In the genomic region with DNA sequence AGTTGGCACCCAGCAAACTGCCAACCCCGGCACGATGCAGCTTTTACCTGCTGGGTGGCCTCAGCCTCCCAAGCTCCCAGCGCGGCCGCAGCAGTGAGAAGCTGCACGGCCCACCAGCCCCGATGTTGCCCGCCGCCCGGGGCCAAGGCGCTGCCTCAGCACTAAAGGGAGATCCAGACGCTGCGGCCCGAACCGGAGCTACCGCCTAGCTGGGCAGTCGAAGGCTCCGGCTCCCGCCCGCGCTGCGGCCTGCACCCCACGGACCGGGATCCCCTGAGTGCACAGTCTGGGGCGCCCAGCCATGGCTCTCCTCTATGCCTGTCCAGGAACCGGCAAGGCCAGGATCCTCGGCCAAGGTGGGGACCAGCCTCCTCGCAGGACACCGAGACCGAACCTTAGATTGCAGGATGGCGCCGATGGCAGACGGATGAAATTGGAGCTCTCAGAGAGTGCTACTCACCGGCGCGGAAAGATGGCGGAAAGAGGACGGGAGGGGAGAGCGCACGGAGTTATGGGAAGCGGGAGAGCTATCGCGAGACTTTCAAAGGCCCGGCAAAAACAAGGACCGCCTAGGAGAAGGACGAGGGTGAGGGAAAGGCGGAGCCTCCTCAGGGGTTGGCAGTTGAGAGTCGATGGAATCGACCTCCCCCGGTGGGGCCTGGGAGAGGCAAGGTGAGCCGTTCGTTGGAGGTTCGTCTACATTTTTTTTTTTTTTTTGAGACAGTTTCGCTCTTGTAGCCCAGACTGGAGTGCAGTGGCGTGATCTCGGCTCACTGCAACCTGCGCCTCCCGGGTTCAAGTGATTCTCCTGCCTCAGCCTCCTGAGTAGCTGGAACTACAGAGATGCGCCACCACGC, we compare ENCODE assay signal across 1 cellular context.
TF ChIP-seq lines count a peak whose summit lies in the region.

A gene (minus strand): TSS at position 485 of the 857 bp plus-strand sequence. CDS start 1,221 bp downstream, outside the sequence.

TF ChIP-seq in HepG2, 621 proteins besides CTCF, POLR2A, EP300 and RAD21 (continued from another document and continues in another):
- TF ChIP-seq, protein P1, sequence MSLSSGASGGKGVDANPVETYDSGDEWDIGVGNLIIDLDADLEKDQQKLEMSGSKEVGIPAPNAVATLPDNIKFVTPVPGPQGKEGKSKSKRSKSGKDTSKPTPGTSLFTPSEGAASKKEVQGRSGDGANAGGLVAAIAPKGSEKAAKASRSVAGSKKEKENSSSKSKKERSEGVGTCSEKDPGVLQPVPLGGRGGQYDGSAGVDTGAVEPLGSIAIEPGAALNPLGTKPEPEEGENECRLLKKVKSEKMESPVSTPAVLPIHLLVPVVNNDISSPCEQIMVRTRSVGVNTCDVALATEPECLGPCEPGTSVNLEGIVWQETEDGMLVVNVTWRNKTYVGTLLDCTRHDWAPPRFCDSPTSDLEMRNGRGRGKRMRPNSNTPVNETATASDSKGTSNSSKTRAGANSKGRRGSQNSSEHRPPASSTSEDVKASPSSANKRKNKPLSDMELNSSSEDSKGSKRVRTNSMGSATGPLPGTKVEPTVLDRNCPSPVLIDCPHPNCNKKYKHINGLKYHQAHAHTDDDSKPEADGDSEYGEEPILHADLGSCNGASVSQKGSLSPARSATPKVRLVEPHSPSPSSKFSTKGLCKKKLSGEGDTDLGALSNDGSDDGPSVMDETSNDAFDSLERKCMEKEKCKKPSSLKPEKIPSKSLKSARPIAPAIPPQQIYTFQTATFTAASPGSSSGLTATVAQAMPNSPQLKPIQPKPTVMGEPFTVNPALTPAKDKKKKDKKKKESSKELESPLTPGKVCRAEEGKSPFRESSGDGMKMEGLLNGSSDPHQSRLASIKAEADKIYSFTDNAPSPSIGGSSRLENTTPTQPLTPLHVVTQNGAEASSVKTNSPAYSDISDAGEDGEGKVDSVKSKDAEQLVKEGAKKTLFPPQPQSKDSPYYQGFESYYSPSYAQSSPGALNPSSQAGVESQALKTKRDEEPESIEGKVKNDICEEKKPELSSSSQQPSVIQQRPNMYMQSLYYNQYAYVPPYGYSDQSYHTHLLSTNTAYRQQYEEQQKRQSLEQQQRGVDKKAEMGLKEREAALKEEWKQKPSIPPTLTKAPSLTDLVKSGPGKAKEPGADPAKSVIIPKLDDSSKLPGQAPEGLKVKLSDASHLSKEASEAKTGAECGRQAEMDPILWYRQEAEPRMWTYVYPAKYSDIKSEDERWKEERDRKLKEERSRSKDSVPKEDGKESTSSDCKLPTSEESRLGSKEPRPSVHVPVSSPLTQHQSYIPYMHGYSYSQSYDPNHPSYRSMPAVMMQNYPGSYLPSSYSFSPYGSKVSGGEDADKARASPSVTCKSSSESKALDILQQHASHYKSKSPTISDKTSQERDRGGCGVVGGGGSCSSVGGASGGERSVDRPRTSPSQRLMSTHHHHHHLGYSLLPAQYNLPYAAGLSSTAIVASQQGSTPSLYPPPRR (CRISPR knock-in tag; IDR thresholded peaks at IDR 0.05; ENCODE audit: borderline replicate concordance), result peak; percentile 85
- TF ChIP-seq RBM39 (IDR thresholded peaks at IDR 0.05; ENCODE audit: low read depth, low read length, poor library complexity, severe bottlenecking) (peak; percentile 100), CHD4 (IDR thresholded peaks at IDR 0.05; ENCODE audit: borderline replicate concordance, low read length) (no peak), SP1 (IDR thresholded peaks at IDR 0.05) (peak; percentile 81), SP1 (CRISPR knock-in tag; IDR thresholded peaks at IDR 0.05) (peak; percentile 92), ZNF749 (CRISPR knock-in tag; IDR thresholded peaks at IDR 0.05; ENCODE audit: borderline replicate concordance) (peak; percentile 94), ZNF335 (CRISPR knock-in tag; IDR thresholded peaks at IDR 0.05) (peak; percentile 92), FLYWCH1 (CRISPR knock-in tag; IDR thresholded peaks at IDR 0.05) (no peak), GTF2F1 (IDR thresholded peaks at IDR 0.05; ENCODE audit: low read length) (peak; percentile 95), SOX5 (CRISPR knock-in tag; IDR thresholded peaks at IDR 0.05; ENCODE audit: borderline replicate concordance) (peak; percentile 78), ELF3 (CRISPR knock-in tag; IDR thresholded peaks at IDR 0.05) (peak; percentile 87), ZNF720 (CRISPR knock-in tag; IDR thresholded peaks at IDR 0.05) (peak; percentile 89), MEIS2 (CRISPR knock-in tag; IDR thresholded peaks at IDR 0.05) (no peak; the same call in none of the 2 replicates), NR1H2 (CRISPR knock-in tag; IDR thresholded peaks at IDR 0.05; ENCODE audit: borderline replicate concordance, low read depth) (peak; percentile 98; the same call in 1 of the 2 replicates), ZNF569 (CRISPR knock-in tag; IDR thresholded peaks at IDR 0.05; ENCODE audit: borderline replicate concordance) (peak; percentile 78; the same call in 1 of the 2 replicates), ZNF329 (CRISPR knock-in tag; IDR thresholded peaks at IDR 0.05; ENCODE audit: low read depth) (peak; percentile 92), MAFK (conservative IDR thresholded peaks at IDR 0.05 in 1 of 2, IDR thresholded peaks at IDR 0.05 in 1 of 2; ENCODE audit: low read length in 2 of 2) (peak in 1 of 2 experiments; percentile 31; a peak in 1 of 4 replicates), PHF20 (CRISPR knock-in tag; IDR thresholded peaks at IDR 0.05) (peak; percentile 90), ZSCAN20 (CRISPR knock-in tag; IDR thresholded peaks at IDR 0.05; ENCODE audit: borderline replicate concordance) (peak; percentile 60; the same call in 1 of the 2 replicates), NFE2 (CRISPR knock-in tag; IDR thresholded peaks at IDR 0.05) (no peak), SIN3A (IDR thresholded peaks at IDR 0.05; ENCODE audit: borderline replicate concordance, low read depth, low read length) (peak; percentile 88; the same call in 1 of the 2 replicates), FOXC1 (CRISPR knock-in tag; IDR thresholded peaks at IDR 0.05; ENCODE audit: borderline replicate concordance) (peak; percentile 100), ZNF891 (CRISPR knock-in tag; IDR thresholded peaks at IDR 0.05) (peak; percentile 100), TSC22D2 (CRISPR knock-in tag; IDR thresholded peaks at IDR 0.05; ENCODE audit: borderline replicate concordance) (peak; percentile 98), ZFP1 (CRISPR knock-in tag; IDR thresholded peaks at IDR 0.05) (peak; percentile 90), TCF7 (IDR thresholded peaks at IDR 0.05; ENCODE audit: low read depth) (0 out of 2 replicates have a peak, but pooled peaks have one; percentile 9), JDP2 (CRISPR knock-in tag; IDR thresholded peaks at IDR 0.05; ENCODE audit: borderline replicate concordance) (peak; percentile 85; the same call in 1 of the 2 replicates), CCAR2 (optimal IDR thresholded peaks at IDR 0.05; ENCODE audit: low read depth, low read length) (no peak), ZSCAN31 (CRISPR knock-in tag; IDR thresholded peaks at IDR 0.05; ENCODE audit: low read depth) (peak; percentile 98), MIXL1 (CRISPR knock-in tag; IDR thresholded peaks at IDR 0.05) (peak; percentile 90), ZNF432 (CRISPR knock-in tag; IDR thresholded peaks at IDR 0.05; ENCODE audit: borderline replicate concordance) (0 out of 2 replicates have a peak, but pooled peaks have one; percentile 16), KDM5B (CRISPR knock-in tag; IDR thresholded peaks at IDR 0.05; ENCODE audit: borderline replicate concordance) (peak; percentile 99), SRY (CRISPR knock-in tag; IDR thresholded peaks at IDR 0.05) (peak; percentile 89), SMAD3 (CRISPR knock-in tag; IDR thresholded peaks at IDR 0.05) (peak; percentile 92), FOSL2 (CRISPR knock-in tag; IDR thresholded peaks at IDR 0.05) (peak; percentile 73), ZNF24 (IDR thresholded peaks at IDR 0.05) (no peak), ZSCAN22 (CRISPR knock-in tag; IDR thresholded peaks at IDR 0.05) (no peak), ZBTB42 (CRISPR knock-in tag; IDR thresholded peaks at IDR 0.05) (no peak; the same call in 1 of the 2 replicates), ZNF331 (CRISPR knock-in tag; IDR thresholded peaks at IDR 0.05) (peak; percentile 93), SAFB2 (CRISPR knock-in tag; IDR thresholded peaks at IDR 0.05; ENCODE audit: borderline replicate concordance, low read depth) (peak; percentile 69; the same call in 1 of the 2 replicates), ZNF841 (CRISPR knock-in tag; IDR thresholded peaks at IDR 0.05; ENCODE audit: borderline replicate concordance) (no peak), PHF5A (CRISPR knock-in tag; IDR thresholded peaks at IDR 0.05; ENCODE audit: low read depth, unreplicated experiment) (peak; percentile 97), ATM (IDR thresholded peaks at IDR 0.05; ENCODE audit: borderline replicate concordance) (no peak), MBD4 (IDR thresholded peaks at IDR 0.05; ENCODE audit: borderline replicate concordance, low read length) (no peak), ZNF674 (CRISPR knock-in tag; IDR thresholded peaks at IDR 0.05; ENCODE audit: low read depth) (0 out of 2 replicates have a peak, but pooled peaks have one; percentile 31), SP2 (CRISPR knock-in tag; IDR thresholded peaks at IDR 0.05) (no peak), ZKSCAN5 (CRISPR knock-in tag; IDR thresholded peaks at IDR 0.05) (peak; percentile 88)
- TF ChIP-seq, protein P2, sequence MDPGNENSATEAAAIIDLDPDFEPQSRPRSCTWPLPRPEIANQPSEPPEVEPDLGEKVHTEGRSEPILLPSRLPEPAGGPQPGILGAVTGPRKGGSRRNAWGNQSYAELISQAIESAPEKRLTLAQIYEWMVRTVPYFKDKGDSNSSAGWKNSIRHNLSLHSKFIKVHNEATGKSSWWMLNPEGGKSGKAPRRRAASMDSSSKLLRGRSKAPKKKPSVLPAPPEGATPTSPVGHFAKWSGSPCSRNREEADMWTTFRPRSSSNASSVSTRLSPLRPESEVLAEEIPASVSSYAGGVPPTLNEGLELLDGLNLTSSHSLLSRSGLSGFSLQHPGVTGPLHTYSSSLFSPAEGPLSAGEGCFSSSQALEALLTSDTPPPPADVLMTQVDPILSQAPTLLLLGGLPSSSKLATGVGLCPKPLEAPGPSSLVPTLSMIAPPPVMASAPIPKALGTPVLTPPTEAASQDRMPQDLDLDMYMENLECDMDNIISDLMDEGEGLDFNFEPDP (CRISPR knock-in tag; conservative IDR thresholded peaks at IDR 0.05), result peak; percentile 96; the same call in 1 of the 2 replicates
- TF ChIP-seq, protein P3, sequence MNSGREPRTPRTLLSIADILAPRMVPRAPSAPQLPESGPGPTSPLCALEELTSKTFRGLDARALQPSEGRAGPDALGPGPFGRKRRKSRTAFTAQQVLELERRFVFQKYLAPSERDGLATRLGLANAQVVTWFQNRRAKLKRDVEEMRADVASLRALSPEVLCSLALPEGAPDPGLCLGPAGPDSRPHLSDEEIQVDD (CRISPR knock-in tag; IDR thresholded peaks at IDR 0.05; ENCODE audit: borderline replicate concordance), result no peak
- TF ChIP-seq, protein P4, sequence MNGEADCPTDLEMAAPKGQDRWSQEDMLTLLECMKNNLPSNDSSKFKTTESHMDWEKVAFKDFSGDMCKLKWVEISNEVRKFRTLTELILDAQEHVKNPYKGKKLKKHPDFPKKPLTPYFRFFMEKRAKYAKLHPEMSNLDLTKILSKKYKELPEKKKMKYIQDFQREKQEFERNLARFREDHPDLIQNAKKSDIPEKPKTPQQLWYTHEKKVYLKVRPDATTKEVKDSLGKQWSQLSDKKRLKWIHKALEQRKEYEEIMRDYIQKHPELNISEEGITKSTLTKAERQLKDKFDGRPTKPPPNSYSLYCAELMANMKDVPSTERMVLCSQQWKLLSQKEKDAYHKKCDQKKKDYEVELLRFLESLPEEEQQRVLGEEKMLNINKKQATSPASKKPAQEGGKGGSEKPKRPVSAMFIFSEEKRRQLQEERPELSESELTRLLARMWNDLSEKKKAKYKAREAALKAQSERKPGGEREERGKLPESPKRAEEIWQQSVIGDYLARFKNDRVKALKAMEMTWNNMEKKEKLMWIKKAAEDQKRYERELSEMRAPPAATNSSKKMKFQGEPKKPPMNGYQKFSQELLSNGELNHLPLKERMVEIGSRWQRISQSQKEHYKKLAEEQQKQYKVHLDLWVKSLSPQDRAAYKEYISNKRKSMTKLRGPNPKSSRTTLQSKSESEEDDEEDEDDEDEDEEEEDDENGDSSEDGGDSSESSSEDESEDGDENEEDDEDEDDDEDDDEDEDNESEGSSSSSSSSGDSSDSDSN (CRISPR knock-in tag; IDR thresholded peaks at IDR 0.05), result peak; percentile 99
- TF ChIP-seq, protein P5, sequence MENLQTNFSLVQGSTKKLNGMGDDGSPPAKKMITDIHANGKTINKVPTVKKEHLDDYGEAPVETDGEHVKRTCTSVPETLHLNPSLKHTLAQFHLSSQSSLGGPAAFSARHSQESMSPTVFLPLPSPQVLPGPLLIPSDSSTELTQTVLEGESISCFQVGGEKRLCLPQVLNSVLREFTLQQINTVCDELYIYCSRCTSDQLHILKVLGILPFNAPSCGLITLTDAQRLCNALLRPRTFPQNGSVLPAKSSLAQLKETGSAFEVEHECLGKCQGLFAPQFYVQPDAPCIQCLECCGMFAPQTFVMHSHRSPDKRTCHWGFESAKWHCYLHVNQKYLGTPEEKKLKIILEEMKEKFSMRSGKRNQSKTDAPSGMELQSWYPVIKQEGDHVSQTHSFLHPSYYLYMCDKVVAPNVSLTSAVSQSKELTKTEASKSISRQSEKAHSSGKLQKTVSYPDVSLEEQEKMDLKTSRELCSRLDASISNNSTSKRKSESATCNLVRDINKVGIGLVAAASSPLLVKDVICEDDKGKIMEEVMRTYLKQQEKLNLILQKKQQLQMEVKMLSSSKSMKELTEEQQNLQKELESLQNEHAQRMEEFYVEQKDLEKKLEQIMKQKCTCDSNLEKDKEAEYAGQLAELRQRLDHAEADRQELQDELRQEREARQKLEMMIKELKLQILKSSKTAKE (CRISPR knock-in tag; IDR thresholded peaks at IDR 0.05; ENCODE audit: borderline replicate concordance), result peak; percentile 64
- TF ChIP-seq, protein P6, sequence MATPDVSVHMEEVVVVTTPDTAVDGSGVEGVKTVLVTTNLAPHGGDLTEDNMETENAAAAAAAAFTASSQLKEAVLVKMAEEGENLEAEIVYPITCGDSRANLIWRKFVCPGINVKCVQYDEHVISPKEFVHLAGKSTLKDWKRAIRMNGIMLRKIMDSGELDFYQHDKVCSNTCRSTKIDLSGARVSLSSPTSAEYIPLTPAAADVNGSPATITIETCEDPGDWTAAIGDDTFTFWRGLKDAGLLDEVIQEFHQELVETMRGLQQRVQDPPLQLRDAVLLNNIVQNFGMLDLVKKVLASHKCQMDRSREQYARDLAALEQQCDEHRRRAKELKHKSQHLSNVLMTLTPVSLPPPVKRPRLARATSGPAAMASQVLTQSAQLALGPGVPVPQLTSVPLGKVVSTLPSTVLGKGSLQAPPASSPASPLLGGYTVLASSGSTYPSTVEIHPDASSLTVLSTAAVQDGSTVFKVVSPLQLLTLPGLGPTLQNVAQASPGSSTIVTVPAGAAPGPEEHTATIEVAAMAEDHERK (CRISPR knock-in tag; IDR thresholded peaks at IDR 0.05; ENCODE audit: low read depth), result no peak; the same call in 1 of the 2 replicates
- TF ChIP-seq, protein P7, sequence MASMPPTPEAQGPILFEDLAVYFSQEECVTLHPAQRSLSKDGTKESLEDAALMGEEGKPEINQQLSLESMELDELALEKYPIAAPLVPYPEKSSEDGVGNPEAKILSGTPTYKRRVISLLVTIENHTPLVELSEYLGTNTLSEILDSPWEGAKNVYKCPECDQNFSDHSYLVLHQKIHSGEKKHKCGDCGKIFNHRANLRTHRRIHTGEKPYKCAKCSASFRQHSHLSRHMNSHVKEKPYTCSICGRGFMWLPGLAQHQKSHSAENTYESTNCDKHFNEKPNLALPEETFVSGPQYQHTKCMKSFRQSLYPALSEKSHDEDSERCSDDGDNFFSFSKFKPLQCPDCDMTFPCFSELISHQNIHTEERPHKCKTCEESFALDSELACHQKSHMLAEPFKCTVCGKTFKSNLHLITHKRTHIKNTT (CRISPR knock-in tag; IDR thresholded peaks at IDR 0.05), result no peak
